1 cellular context compared by ENCODE assay signal in genomic region chr3:102756706-102757105, GRCh38.
A peak's percentile ranks its signal among the peaks of the same experiment; 100 is the strongest.
TF ChIP-seq lines count a peak whose summit lies in the region.

No MANE protein-coding gene starts in this region.

TF ChIP-seq in H1, 55 proteins besides CTCF, POLR2A, EP300 and RAD21:
- TF ChIP-seq SUZ12 (IDR thresholded peaks at IDR 0.05; ENCODE audit: low read length), result no peak
- TF ChIP-seq PHF8 (conservative IDR thresholded peaks at IDR 0.05; ENCODE audit: low read depth, low read length), result no peak
- no peak for TF ChIP-seq TBP (IDR thresholded peaks at IDR 0.05; ENCODE audit: low read depth, low read length)
- no peak for TF ChIP-seq CBX8 (IDR thresholded peaks at IDR 0.05; ENCODE audit: borderline replicate concordance, low read depth, low read length)
- TF ChIP-seq CEBPB (IDR thresholded peaks at IDR 0.05; ENCODE audit: low read depth, low read length), result peak; percentile 72; the same call in 1 of the 2 replicates
- TF ChIP-seq, protein P1, sequence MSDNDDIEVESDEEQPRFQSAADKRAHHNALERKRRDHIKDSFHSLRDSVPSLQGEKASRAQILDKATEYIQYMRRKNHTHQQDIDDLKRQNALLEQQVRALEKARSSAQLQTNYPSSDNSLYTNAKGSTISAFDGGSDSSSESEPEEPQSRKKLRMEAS (IDR thresholded peaks at IDR 0.05), result no peak
- no peak for TF ChIP-seq RBBP5 (IDR thresholded peaks at IDR 0.05; ENCODE audit: borderline replicate concordance, low read depth, low read length)
TF ChIP-seq in H1: peak in this region for 1.
